Comparison of ENCODE assay signal across 1 cellular context in the genomic region with DNA sequence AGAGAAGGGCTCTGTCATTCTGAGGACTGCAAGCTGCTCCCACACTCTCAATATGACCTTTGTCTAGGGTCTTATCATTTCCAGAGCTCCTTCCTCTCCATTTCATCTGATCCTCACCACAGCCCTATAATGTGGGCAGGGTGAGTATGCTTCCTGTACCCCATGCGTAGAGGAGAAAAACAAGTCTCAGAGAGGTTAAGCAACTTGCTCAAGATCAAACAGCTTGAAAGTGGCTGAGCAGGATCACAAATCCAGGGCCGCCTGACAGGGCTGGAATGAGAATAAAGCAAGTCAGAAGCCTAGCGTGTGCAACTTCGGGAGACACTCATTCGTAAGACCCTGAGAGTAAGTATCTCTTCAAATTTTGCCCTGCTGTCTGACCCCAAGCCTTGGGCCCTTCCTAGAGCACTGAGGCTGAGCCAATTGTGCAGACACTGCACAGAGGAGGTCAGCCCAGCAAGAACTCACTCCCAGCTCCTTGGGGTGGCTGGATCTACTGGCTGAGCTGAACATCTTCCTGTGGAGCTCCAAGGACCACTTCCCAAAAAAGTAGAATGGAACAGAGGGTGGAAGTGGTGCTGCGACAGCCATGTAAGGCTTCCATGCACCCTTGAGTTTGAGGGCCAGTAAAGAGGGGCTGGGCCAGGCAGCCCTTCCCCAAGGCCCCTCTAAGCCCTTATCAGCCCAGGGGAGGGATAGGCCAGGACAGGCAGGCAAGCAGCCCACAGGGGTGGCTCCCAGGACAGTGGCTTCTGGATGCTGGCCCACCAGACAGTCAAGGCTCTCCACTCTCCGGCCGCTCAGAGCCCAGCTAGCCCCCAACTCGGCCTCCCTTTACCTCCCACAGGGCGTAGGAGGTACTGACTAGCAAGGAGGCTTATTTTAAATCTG.
TF ChIP-seq lines count a peak whose summit lies in the region.

No MANE protein-coding gene starts in this region.

TF ChIP-seq in liver, 16 proteins besides CTCF, POLR2A, EP300 and RAD21 (continued from another document):
- TF ChIP-seq, protein P1, sequence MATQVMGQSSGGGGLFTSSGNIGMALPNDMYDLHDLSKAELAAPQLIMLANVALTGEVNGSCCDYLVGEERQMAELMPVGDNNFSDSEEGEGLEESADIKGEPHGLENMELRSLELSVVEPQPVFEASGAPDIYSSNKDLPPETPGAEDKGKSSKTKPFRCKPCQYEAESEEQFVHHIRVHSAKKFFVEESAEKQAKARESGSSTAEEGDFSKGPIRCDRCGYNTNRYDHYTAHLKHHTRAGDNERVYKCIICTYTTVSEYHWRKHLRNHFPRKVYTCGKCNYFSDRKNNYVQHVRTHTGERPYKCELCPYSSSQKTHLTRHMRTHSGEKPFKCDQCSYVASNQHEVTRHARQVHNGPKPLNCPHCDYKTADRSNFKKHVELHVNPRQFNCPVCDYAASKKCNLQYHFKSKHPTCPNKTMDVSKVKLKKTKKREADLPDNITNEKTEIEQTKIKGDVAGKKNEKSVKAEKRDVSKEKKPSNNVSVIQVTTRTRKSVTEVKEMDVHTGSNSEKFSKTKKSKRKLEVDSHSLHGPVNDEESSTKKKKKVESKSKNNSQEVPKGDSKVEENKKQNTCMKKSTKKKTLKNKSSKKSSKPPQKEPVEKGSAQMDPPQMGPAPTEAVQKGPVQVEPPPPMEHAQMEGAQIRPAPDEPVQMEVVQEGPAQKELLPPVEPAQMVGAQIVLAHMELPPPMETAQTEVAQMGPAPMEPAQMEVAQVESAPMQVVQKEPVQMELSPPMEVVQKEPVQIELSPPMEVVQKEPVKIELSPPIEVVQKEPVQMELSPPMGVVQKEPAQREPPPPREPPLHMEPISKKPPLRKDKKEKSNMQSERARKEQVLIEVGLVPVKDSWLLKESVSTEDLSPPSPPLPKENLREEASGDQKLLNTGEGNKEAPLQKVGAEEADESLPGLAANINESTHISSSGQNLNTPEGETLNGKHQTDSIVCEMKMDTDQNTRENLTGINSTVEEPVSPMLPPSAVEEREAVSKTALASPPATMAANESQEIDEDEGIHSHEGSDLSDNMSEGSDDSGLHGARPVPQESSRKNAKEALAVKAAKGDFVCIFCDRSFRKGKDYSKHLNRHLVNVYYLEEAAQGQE (IDR thresholded peaks at IDR 0.05) = no peak
- TF ChIP-seq JUND (IDR thresholded peaks at IDR 0.05) (no peak), EGR1 (IDR thresholded peaks at IDR 0.05; ENCODE audit: low read depth in 2 of 2) (no peak), FOXA2 (IDR thresholded peaks at IDR 0.05) (no peak)
- TF ChIP-seq, protein P2, sequence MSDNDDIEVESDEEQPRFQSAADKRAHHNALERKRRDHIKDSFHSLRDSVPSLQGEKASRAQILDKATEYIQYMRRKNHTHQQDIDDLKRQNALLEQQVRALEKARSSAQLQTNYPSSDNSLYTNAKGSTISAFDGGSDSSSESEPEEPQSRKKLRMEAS (IDR thresholded peaks at IDR 0.05) = no peak
